In genomic region chr11:2700415-2701211, GRCh38 we compare ENCODE assay signal across 8 cellular contexts. TPM values are rescaled to one million over a fixed set of nuclear protein-coding genes. Genes with fewer than 3 reads are reported as not detected.
DNase-seq lines count a peak whose midpoint lies in the region; ATAC-seq, FAIRE-seq and TF ChIP-seq lines count a peak whose summit lies in the region.

No MANE protein-coding gene starts in this region.

- FAIRE-seq in A549 (lab: Jason Lieb, UNC), result no peak

- H3K9me3 ChIP-seq in A549 (no peaks in the 10 kb centered on the region), ectodermal cell (ENCODE audit: control insufficient read depth, low read length) (no peaks in the 10 kb centered on the region)

- DNase-seq in A549 (ENCODE audit: low read depth in 1 of 2, low spot score in 1 of 2) (peak; percentile 52 to 57), GM13976 (ENCODE audit: low spot score) (peak; percentile 75), T-helper 2 cell (peak in 3 of 5 experiments; percentile 3 to 51 (median 14)), lung microvascular endothelial cell (ENCODE audit: low read depth in 2 of 2) (peak; percentile 41 to 55), SKM-1 treated with dmso at 0.1 percent for 144 hours (lab: John Stamatoyannopoulos, UW; ENCODE audit: unreplicated experiment) (no peak)
- DNase-seq in stimulated activated naive CD4-positive, alpha-beta T cell treated with Interleukin-2 at 50 U/mL for 16 hours (lab: John Stamatoyannopoulos, UW), result peak; percentile 5

- no peaks in the 10 kb centered on the region for H3K36me3 ChIP-seq in ectodermal cell (ENCODE audit: control insufficient read depth, insufficient read depth, low read length)

- no peak for TF ChIP-seq RAD21 in A549 (conservative IDR thresholded peaks at IDR 0.05 in 1 of 2, IDR thresholded peaks at IDR 0.05 in 1 of 2)

- in situ Hi-C loops in GM13976 (cut with MboI; ENCODE audit: low sequenced_read_pairs, unreplicated experiment), result no loop called here

- CTCF ChIA-PET in A549 (lab: Yijun Ruan, JAX), result no interaction called here

- H3K27ac ChIP-seq in A549 (peak overlapping the region; percentile 99), ectodermal cell (ENCODE audit: insufficient read depth, low read depth, low read length, poor library complexity, severe bottlenecking) (no peak overlapping the region)

- H3K4me2 ChIP-seq in A549, result peak overlapping the region; percentile 97

- H3K27me3 ChIP-seq in ectodermal cell (ENCODE audit: control insufficient read depth, insufficient read depth, low read length, poor library complexity, severe bottlenecking), result peaks cover 64% of the 10 kb centered on the region

- peak; percentile 58 to 62; a peak in 5 of 6 replicates for ATAC-seq in A549
- ATAC-seq in HG03280 (IDR thresholded peaks at IDR 0.05; ENCODE audit: unreplicated experiment), result peak; percentile 38

- H3K4me3 ChIP-seq in A549 (peak overlapping the region; percentile 89), ectodermal cell (ENCODE audit: insufficient read depth, low read depth, low read length) (peak overlapping the region; percentile 41)

- POLR2A ChIA-PET in A549 (lab: Yijun Ruan, JAX), result interaction anchor here (0.6 to 1.3 kb wide), 5 partner anchors 17 to 300 kb away, joined by 3 to 9 read pairs (median 3); partner anchors contain the start of genes CDKN1C and TSSC4

- peaks cover 16% of the 10 kb centered on the region; the same call in 2 of the 3 replicates for H3K4me1 ChIP-seq in A549
- H3K4me1 ChIP-seq in ectodermal cell (ENCODE audit: control insufficient read depth, insufficient read depth, low read length), result peaks cover 24% of the 10 kb centered on the region

- no peak; the same call in 1 of the 2 replicates for TF ChIP-seq POLR2A in A549 (IDR thresholded peaks at IDR 0.05; ENCODE audit: low read length)

- TF ChIP-seq CTCF in A549 (IDR thresholded peaks at IDR 0.05) (no peak), GM13976 (IDR thresholded peaks at IDR 0.05; ENCODE audit: borderline replicate concordance, control extremely low read depth, extremely low read depth, insufficient read depth, missing control alignments) (no peak)

- no peak for TF ChIP-seq EP300 in A549 (IDR thresholded peaks at IDR 0.05)

- 63% methylated on average over 17 of the region's 52 CpGs for WGBS in A549 (ENCODE audit: missing lambda C conversion rate)
- WGBS in ectodermal cell, 2 experiments, result 45% methylated on average over 52 of the region's 52 CpGs

TF ChIP-seq in A549, 52 proteins besides CTCF, POLR2A, EP300 and RAD21:
- no peak for TF ChIP-seq CBX2 (IDR thresholded peaks at IDR 0.05; ENCODE audit: borderline replicate concordance, low read depth)
- peak; percentile 79 for TF ChIP-seq PHF8 (IDR thresholded peaks at IDR 0.05; ENCODE audit: borderline replicate concordance, low read depth)
- peak; percentile 6; the same call in 1 of the 2 replicates for TF ChIP-seq MAX (IDR thresholded peaks at IDR 0.05)

RNA-seq across cellular contexts. Expression of gene KCNQ1OT1, which starts 0.8 kb away (rescaled TPM):
- polyA plus RNA-seq in A549 (2011; rRNA removed) (0.13 and 0.19 TPM in 2 replicates), A549 (2017; fragmentation: RNase III; extraction: RNeasy Plus Mini Kit Qiagen cat#74134 plus additional on column Dnase treatment) (0.03 to 0.04 TPM (median 0.03 TPM) in 3 replicates)
- under 0.01 TPM in 2 replicates for polyA plus RNA-seq in A549 (2012; cell fraction: cytosol; rRNA removed)
- 0.13 and 0.22 TPM in 2 replicates for polyA plus RNA-seq in A549 (2012; cell fraction: nucleus; rRNA removed)
- polyA minus RNA-seq in A549 (2011; rRNA and poly(A)+ RNA removed), result 2.6 TPM in 2 replicates
- 0.28 TPM for polyA plus RNA-seq in ectodermal cell (2013, experiment 1 of 4)
- polyA plus RNA-seq in ectodermal cell (2013, experiment 2 of 4), result 0.39 TPM
- polyA plus RNA-seq in ectodermal cell (2013, experiment 3 of 4), result 0.21 TPM
- polyA plus RNA-seq in ectodermal cell (2013, experiment 4 of 4), result 0.28 TPM
- total RNA-seq in lung microvascular endothelial cell, result 0.44 and 0.79 TPM in 2 replicates
